8 cellular contexts compared by ENCODE assay signal in the genomic region with DNA sequence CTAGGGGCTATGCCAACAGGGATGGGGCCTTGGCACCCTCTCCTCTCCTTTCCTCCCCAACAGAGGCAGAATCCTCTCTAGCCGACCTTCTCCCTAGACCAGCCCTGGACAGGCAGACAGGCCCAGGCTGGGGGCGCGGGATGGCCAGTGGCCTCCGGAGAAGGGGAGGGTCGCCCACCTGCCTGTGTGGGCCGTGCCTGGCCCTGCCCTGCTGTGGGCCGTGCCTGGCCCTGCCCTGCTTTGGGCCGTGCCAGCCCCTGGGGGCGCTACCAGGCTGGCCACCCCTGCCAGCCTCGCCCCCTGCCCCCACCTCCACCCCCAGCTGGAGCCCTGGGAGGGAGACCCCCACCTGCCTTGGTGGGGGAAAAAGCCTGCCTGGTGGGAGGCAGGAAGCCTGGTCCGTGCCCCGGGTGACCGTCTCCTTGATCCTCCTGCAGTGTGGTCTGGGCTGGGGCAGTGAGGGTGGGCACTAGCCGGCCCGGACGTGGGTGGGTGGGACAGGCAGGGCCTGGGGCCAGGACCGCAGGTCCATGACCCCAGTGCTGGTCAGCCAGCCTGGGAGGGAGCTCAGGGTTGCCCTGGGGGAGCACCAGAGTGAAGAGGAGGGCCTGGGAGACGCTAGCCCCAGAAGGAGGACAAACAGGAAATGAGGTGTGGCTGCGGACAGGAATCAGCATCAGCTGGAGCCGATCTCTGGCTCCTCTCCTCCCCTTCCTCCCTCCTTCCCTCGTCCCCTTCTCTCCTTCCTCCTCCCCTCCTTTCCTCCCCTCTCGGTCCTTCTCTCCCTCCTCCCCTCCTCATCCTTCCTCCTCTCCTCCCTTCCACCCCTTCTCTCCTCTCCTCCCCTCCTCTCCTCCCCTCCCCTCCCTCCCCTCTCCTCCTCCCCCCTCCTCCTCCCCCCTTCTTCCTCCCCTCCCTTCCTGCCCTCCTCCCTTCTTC. TPM values are rescaled to one million over a fixed set of nuclear protein-coding genes. Genes with fewer than 3 reads are reported as not detected.
DNase-seq lines count a peak whose midpoint lies in the region; ATAC-seq and TF ChIP-seq lines count a peak whose summit lies in the region.

No MANE protein-coding gene starts in this region.

- no peak for ATAC-seq in foreskin keratinocyte
- ATAC-seq in GM21529 (IDR thresholded peaks at IDR 0.05; ENCODE audit: unreplicated experiment): no peak

- no peak for TF ChIP-seq CTCF in WI38 (IDR thresholded peaks at IDR 0.05; ENCODE audit: low read depth, low read length)
- no peak for TF ChIP-seq CTCF in foreskin keratinocyte (conservative IDR thresholded peaks at IDR 0.05)
- TF ChIP-seq CTCF in sigmoid colon (IDR thresholded peaks at IDR 0.05): no peak
- no peak for TF ChIP-seq CTCF in GM20000 (IDR thresholded peaks at IDR 0.05; ENCODE audit: extremely low read depth, missing control alignments)

- H3K4me3 ChIP-seq in BLaER1 treated with 17β-estradiol and CSF1 and Interleukin-3, amounts not matched to agents 10 nM and 100 nM: no peak overlapping the region
- H3K4me3 ChIP-seq in WI38 (ENCODE audit: low read depth, low read length) (peak overlapping the region; percentile 20; the same call in 1 of the 2 replicates), sigmoid colon (peak overlapping the region; percentile 29 to 47 (median 44))

- H3K4me2 ChIP-seq in BLaER1 treated with 17β-estradiol and CSF1 and Interleukin-3, amounts not matched to agents 10 nM and 100 nM: peak overlapping the region; percentile 59 to 88 (median 73)

- no peak for TF ChIP-seq EP300 in sigmoid colon (IDR thresholded peaks at IDR 0.05)

- DNase-seq in HT-29 (ENCODE audit: low spot score) (peak; percentile 42), foreskin keratinocyte (peak in 1 of 2 donors; percentile 27), sigmoid colon (peak; percentile 92), GM20000 (ENCODE audit: low spot score) (no peak)
- no peak for DNase-seq in activated CD4-positive, CD25-positive, alpha-beta regulatory T cell (lab: John Stamatoyannopoulos, UW)

- no peaks in the 10 kb centered on the region for H4K20me1 ChIP-seq in BLaER1 treated with 17β-estradiol and CSF1 and Interleukin-3, amounts not matched to agents 10 nM and 100 nM

- intact Hi-C loops in sigmoid colon (cut with DNase I): no loop called here

- no peaks in the 10 kb centered on the region for H3K27me3 ChIP-seq in BLaER1 treated with 17β-estradiol and CSF1 and Interleukin-3, amounts not matched to agents 10 nM and 100 nM
- no peaks in the 10 kb centered on the region for H3K27me3 ChIP-seq in foreskin keratinocyte
- H3K27me3 ChIP-seq in sigmoid colon: no peaks in the 10 kb centered on the region

- WGBS in sigmoid colon, 2 donors: 17 to 34% methylated on average over 22 of the region's 22 CpGs

- peak overlapping the region; percentile 35 to 72 (median 54); a peak in 18 of 22 replicates for H3K9ac ChIP-seq in BLaER1 treated with 17β-estradiol and CSF1 and Interleukin-3, amounts not matched to agents 10 nM and 100 nM

- peaks cover 77 to 94% (median 88%) of the 10 kb centered on the region in 10 experiments for H3K4me1 ChIP-seq in BLaER1 treated with 17β-estradiol and CSF1 and Interleukin-3, amounts not matched to agents 10 nM and 100 nM
- peaks cover 14% of the 10 kb centered on the region for H3K4me1 ChIP-seq in foreskin keratinocyte
- H3K4me1 ChIP-seq in sigmoid colon: peaks cover 0 to 67% (median 64%) of the 10 kb centered on the region in 4 donors

- peak overlapping the region; percentile 37 to 75 (median 65); a peak in 20 of 22 replicates for H3K27ac ChIP-seq in BLaER1 treated with 17β-estradiol and CSF1 and Interleukin-3, amounts not matched to agents 10 nM and 100 nM
- H3K27ac ChIP-seq in foreskin keratinocyte (peak overlapping the region; percentile 44), sigmoid colon (peak overlapping the region; percentile 95 to 100 (median 100))

- TF ChIP-seq POLR2A in sigmoid colon (IDR thresholded peaks at IDR 0.05): peak in 1 of 2 donors; percentile 33

- no peaks in the 10 kb centered on the region for H3K36me3 ChIP-seq in BLaER1 treated with 17β-estradiol and CSF1 and Interleukin-3, amounts not matched to agents 10 nM and 100 nM
- H3K36me3 ChIP-seq in sigmoid colon: no peaks in the 10 kb centered on the region

- H3K9me3 ChIP-seq in BLaER1 treated with 17β-estradiol and CSF1 and Interleukin-3, amounts not matched to agents 10 nM and 100 nM (replicated peaks in 1 of 11): no peaks in the 10 kb centered on the region
- no peaks in the 10 kb centered on the region for H3K9me3 ChIP-seq in sigmoid colon

RNA-seq across cellular contexts. Expression of a gene that starts 5.1 kb away (rescaled TPM):
- 212 and 223 TPM in 2 replicates for total RNA-seq in HT-29 (2014; rRNA removed; shearing (Covaris generic))
- 65.6 and 69.4 TPM in 2 replicates for total RNA-seq in foreskin keratinocyte
- 45.3 and 58.3 TPM in 2 replicates for polyA plus RNA-seq in foreskin keratinocyte
- total RNA-seq in sigmoid colon: 100 to 1,000 TPM in 3 of 4 donors, 10 to 100 TPM in 1; 83.1 to 124 (median 107) TPM
- polyA plus RNA-seq in sigmoid colon: 100 to 1,000 TPM; 121 to 157 (median 129) TPM

RNA-seq across cellular contexts. Expression of a gene that starts 40.0 kb away (rescaled TPM):
- 7.7 and 9.2 TPM in 2 replicates for total RNA-seq in HT-29 (2014; rRNA removed; shearing (Covaris generic))
- total RNA-seq in foreskin keratinocyte: 30.1 and 32.9 TPM in 2 replicates
- polyA plus RNA-seq in foreskin keratinocyte: 36.0 and 37.8 TPM in 2 replicates
- 10 to 100 TPM; 25.7 to 65.4 (median 32.0) TPM for total RNA-seq in sigmoid colon
- 10 to 100 TPM; 14.4 to 36.1 (median 14.6) TPM for polyA plus RNA-seq in sigmoid colon

RNA-seq across cellular contexts. Expression of a gene that starts 40.6 kb away (rescaled TPM):
- 2.7 and 5.3 TPM in 2 replicates for total RNA-seq in HT-29 (2014; rRNA removed; shearing (Covaris generic))
- total RNA-seq in foreskin keratinocyte (2.0 and 3.1 TPM in 2 replicates), sigmoid colon (1 to 10 TPM; 2.3 to 6.0 (median 4.6) TPM)
- polyA plus RNA-seq in foreskin keratinocyte (3.8 and 4.4 TPM in 2 replicates), sigmoid colon (1 to 10 TPM; 2.4 to 8.5 (median 3.5) TPM)

RNA-seq across cellular contexts. Expression of a gene that starts 40.6 kb away (rescaled TPM):
- total RNA-seq in HT-29 (2014; rRNA removed; shearing (Covaris generic)): 43.3 and 56.4 TPM in 2 replicates
- total RNA-seq in foreskin keratinocyte (51.2 and 51.7 TPM in 2 replicates), sigmoid colon (10 to 100 TPM; 43.8 to 82.8 (median 50.3) TPM)
- polyA plus RNA-seq in foreskin keratinocyte (49.5 and 51.4 TPM in 2 replicates), sigmoid colon (10 to 100 TPM; 31.9 to 58.7 (median 46.2) TPM)

Comparison
In these comparisons a context has a peak if more than half of its experiments do, and no peak if none do; other contexts are left out.
1. H3K27ac ChIP-seq: peak in every context shown above with its lines; median percentile 100 in sigmoid colon; 65 in BLaER1 treated with 17β-estradiol and CSF1 and Interleukin-3, amounts not matched to agents 10 nM and 100 nM; 44 in foreskin keratinocyte.
2. H3K4me3 ChIP-seq: peak in WI38 (single experiment) and sigmoid colon (4 of 4); none in BLaER1 treated with 17β-estradiol and CSF1 and Interleukin-3, amounts not matched to agents 10 nM and 100 nM (0 of 10).
3. DNase-seq: peak in HT-29 (single experiment) and sigmoid colon (single experiment); none in GM20000 (single experiment) and activated CD4-positive, CD25-positive, alpha-beta regulatory T cell (0 of 4).